1 cellular context compared by ENCODE assay signal in the genomic region with DNA sequence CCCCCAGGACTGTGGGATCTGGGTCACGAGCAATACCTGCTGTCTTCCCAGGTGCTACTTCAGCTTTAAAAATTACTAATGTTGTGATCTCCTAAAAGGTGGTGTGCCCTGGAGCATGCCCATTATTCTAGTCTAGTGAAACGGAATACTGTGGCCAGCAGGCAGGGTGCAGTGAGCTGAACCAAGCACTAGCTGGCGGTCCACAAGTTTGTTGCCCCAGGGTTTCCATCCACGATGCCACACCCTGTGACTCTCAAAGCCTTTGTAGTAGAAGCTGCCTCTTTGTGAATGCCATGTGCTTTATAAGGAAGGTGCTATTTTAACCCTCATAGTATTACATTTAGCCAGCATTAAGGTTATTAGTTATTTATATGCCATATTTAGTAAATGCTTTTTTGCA.
TF ChIP-seq lines count a peak whose summit lies in the region.

No MANE protein-coding gene starts in this region.

TF ChIP-seq in Ishikawa, 13 proteins besides CTCF, POLR2A, EP300 and RAD21 (continued from another document):
- TF ChIP-seq, protein P1, sequence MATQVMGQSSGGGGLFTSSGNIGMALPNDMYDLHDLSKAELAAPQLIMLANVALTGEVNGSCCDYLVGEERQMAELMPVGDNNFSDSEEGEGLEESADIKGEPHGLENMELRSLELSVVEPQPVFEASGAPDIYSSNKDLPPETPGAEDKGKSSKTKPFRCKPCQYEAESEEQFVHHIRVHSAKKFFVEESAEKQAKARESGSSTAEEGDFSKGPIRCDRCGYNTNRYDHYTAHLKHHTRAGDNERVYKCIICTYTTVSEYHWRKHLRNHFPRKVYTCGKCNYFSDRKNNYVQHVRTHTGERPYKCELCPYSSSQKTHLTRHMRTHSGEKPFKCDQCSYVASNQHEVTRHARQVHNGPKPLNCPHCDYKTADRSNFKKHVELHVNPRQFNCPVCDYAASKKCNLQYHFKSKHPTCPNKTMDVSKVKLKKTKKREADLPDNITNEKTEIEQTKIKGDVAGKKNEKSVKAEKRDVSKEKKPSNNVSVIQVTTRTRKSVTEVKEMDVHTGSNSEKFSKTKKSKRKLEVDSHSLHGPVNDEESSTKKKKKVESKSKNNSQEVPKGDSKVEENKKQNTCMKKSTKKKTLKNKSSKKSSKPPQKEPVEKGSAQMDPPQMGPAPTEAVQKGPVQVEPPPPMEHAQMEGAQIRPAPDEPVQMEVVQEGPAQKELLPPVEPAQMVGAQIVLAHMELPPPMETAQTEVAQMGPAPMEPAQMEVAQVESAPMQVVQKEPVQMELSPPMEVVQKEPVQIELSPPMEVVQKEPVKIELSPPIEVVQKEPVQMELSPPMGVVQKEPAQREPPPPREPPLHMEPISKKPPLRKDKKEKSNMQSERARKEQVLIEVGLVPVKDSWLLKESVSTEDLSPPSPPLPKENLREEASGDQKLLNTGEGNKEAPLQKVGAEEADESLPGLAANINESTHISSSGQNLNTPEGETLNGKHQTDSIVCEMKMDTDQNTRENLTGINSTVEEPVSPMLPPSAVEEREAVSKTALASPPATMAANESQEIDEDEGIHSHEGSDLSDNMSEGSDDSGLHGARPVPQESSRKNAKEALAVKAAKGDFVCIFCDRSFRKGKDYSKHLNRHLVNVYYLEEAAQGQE (IDR thresholded peaks at IDR 0.05; ENCODE audit: low read depth), result no peak
- TF ChIP-seq EGR1 (IDR thresholded peaks at IDR 0.05) (no peak), FOXM1 (IDR thresholded peaks at IDR 0.05; ENCODE audit: borderline replicate concordance, low read depth) (no peak), CEBPB (IDR thresholded peaks at IDR 0.05) (no peak), TAF1 (IDR thresholded peaks at IDR 0.05; ENCODE audit: low read depth) (no peak), CREB1 (IDR thresholded peaks at IDR 0.05; ENCODE audit: low read depth) (no peak), ZBTB7A (IDR thresholded peaks at IDR 0.05; ENCODE audit: low read depth) (no peak)
- TF ChIP-seq, protein P2, sequence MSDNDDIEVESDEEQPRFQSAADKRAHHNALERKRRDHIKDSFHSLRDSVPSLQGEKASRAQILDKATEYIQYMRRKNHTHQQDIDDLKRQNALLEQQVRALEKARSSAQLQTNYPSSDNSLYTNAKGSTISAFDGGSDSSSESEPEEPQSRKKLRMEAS (IDR thresholded peaks at IDR 0.05), result peak; percentile 52; the same call in 1 of the 2 replicates
